ENCODE assay signal across 1 cellular context in the genomic region with DNA sequence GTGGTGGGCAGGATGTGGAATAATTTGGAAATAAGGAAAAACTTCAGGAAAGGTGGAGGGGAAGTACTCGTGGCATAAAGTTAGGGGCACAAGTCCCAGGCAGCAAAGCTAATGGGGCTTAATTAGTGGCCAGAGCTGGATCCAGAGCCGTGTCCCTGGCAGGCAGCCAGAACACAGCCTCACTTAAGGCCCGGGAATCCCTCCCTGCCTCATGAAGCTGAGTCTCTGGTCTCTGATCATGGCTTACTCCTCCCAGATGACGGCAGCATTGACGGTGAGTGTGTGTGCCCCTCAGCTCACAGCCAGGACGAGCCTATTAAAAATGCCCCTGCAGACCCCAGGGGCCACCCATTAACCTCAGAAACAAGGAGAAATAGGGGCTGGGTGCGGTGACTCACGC.
A peak's percentile ranks its signal among the peaks of the same experiment; 100 is the strongest.
TF ChIP-seq lines count a peak whose summit lies in the region.

No MANE protein-coding gene starts in this region.

TF ChIP-seq in SK-N-SH treated with all-trans-retinoic acid at 6 μM for 48 hours, 23 proteins besides CTCF, POLR2A, EP300 and RAD21 (continued from another document):
- no peak for TF ChIP-seq TSHZ2 (CRISPR knock-in tag; IDR thresholded peaks at IDR 0.05)
- TF ChIP-seq ESRRG (CRISPR knock-in tag; IDR thresholded peaks at IDR 0.05): no peak
- TF ChIP-seq TCF4 (CRISPR knock-in tag; IDR thresholded peaks at IDR 0.05; ENCODE audit: borderline replicate concordance): peak; percentile 49; the same call in 1 of the 2 replicates
- TF ChIP-seq ARNTL (CRISPR knock-in tag; IDR thresholded peaks at IDR 0.05; ENCODE audit: borderline replicate concordance, low read depth): no peak
- TF ChIP-seq, protein P1, sequence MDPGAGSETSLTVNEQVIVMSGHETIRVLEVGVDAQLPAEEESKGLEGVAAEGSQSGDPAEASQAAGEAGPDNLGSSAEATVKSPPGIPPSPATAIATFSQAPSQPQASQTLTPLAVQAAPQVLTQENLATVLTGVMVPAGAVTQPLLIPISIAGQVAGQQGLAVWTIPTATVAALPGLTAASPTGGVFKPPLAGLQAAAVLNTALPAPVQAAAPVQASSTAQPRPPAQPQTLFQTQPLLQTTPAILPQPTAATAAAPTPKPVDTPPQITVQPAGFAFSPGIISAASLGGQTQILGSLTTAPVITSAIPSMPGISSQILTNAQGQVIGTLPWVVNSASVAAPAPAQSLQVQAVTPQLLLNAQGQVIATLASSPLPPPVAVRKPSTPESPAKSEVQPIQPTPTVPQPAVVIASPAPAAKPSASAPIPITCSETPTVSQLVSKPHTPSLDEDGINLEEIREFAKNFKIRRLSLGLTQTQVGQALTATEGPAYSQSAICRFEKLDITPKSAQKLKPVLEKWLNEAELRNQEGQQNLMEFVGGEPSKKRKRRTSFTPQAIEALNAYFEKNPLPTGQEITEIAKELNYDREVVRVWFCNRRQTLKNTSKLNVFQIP (CRISPR knock-in tag; IDR thresholded peaks at IDR 0.05; ENCODE audit: borderline replicate concordance, low read depth): no peak
- no peak for TF ChIP-seq ZNF8 (CRISPR knock-in tag; IDR thresholded peaks at IDR 0.05)
